ENCODE assay signal across 13 cellular contexts in genomic region chr7:90401989-90402388, GRCh38. TPM values are rescaled to one million over a fixed set of nuclear protein-coding genes. Genes with fewer than 3 reads are reported as not detected.
DNase-seq lines count a peak whose midpoint lies in the region; FAIRE-seq and TF ChIP-seq lines count a peak whose summit lies in the region.
"Had no signal": no experiment of that assay in that cellular context is flagged by ENCODE, and none has a peak within 500 bp of the region (broad histone marks: within the 10 kb centered on the region; RNA-seq: fewer than 3 reads in every experiment).

No MANE protein-coding gene starts in this region.

- no peaks in the 10 kb centered on the region for H3K9me3 ChIP-seq in fibroblast of lung (ENCODE audit: control insufficient read depth, insufficient read depth, low read depth, low read length)
- H3K9me3 ChIP-seq: SJSA1 had no signal

- H3K79me2 ChIP-seq in fibroblast of lung (ENCODE audit: control insufficient read depth, insufficient read depth, low read length), result peaks cover 22% of the 10 kb centered on the region

- no peaks in the 10 kb centered on the region for H4K20me1 ChIP-seq in fibroblast of lung (ENCODE audit: control insufficient read depth, extremely low read depth, insufficient read depth, low read length)

- TF ChIP-seq CTCF in fibroblast of lung (conservative IDR thresholded peaks at IDR 0.05 in 1 of 2, IDR thresholded peaks at IDR 0.05 in 1 of 2; ENCODE audit: low read depth in 1 of 2, low read length in 2 of 2), result no peak

- H3K4me1 ChIP-seq in fibroblast of lung (ENCODE audit: control insufficient read depth, extremely low read depth, insufficient read depth, low read length), result no peaks in the 10 kb centered on the region

- H3K27me3 ChIP-seq in fibroblast of lung (ENCODE audit: control insufficient read depth, insufficient read depth, low read length), result no peaks in the 10 kb centered on the region
- H3K27me3 ChIP-seq: SJSA1 had no signal

- FAIRE-seq in urothelium cell line (lab: Jason Lieb, UNC), result no peak

- H2AFZ ChIP-seq in fibroblast of lung (ENCODE audit: low read length), result peak overlapping the region; percentile 28

- no peak overlapping the region for H3K4me3 ChIP-seq in fibroblast of lung (replicated peaks in 1 of 4; ENCODE audit: control extremely low read depth in 1 of 4, insufficient read depth in 1 of 4, low read depth in 3 of 4, low read length in 4 of 4)
- H3K4me3 ChIP-seq: SJSA1 had no signal

- no peak overlapping the region for H3K9ac ChIP-seq in fibroblast of lung (ENCODE audit: insufficient read depth, low read length)
- H3K9ac ChIP-seq: neural progenitor cell had no signal

- DNase-seq in NCI-H345 (lab: John Stamatoyannopoulos, UW) (peak; percentile 16), NCI-H345 treated with DMSO at 0.1 percent for 48 hours (lab: John Stamatoyannopoulos, UW; ENCODE audit: unreplicated experiment) (no peak), NCI-H748 (lab: John Stamatoyannopoulos, UW; ENCODE audit: unreplicated experiment) (peak; percentile 59), fibroblast of lung (ENCODE audit: low read depth in 2 of 2) (peak; percentile 7 to 47), NCI-H1436 (lab: John Stamatoyannopoulos, UW) (no peak), SW 1271 (lab: John Stamatoyannopoulos, UW) (no peak), AML-193 (lab: John Stamatoyannopoulos, UW) (no peak), urothelium cell line (ENCODE audit: low spot score) (no peak)
- DNase-seq: activated CD8-positive, alpha-beta T cell treated with anti-CD3 and anti-CD28 coated beads, Interleukin-2, amount 10 ng/mL, durations not matched to agents 7 days and 5 days; activated naive CD8-positive, alpha-beta T cell treated with anti-CD3 and anti-CD28 coated beads, Interleukin-2, amount 50 U/mL, for 24 hours; stimulated activated naive CD8-positive, alpha-beta T cell treated with anti-CD3 and anti-CD28 coated beads, Interleukin-15, amount 100 ng/mL, for 72 hours had no signal

- no peak overlapping the region for H3K27ac ChIP-seq in fibroblast of lung (ENCODE audit: insufficient read depth, low read length)
- H3K27ac ChIP-seq: neural progenitor cell, SJSA1 had no signal

- no peaks in the 10 kb centered on the region for H3K36me3 ChIP-seq in fibroblast of lung (ENCODE audit: control insufficient read depth, insufficient read depth, low read length)

- peak overlapping the region; percentile 47 for H3K4me2 ChIP-seq in fibroblast of lung (ENCODE audit: extremely low read depth, insufficient read depth, low read length)

RNA-seq across cellular contexts. Expression of gene CLDN12, which starts 1.3 kb away (rescaled TPM):
- total RNA-seq in fibroblast of lung, result 28.5 and 44.8 TPM in 2 replicates
- polyA plus RNA-seq in fibroblast of lung, result 41.5 and 41.8 TPM in 2 replicates
- polyA plus RNA-seq in fibroblast of lung (2012), result 15.0 and 20.3 TPM in 2 replicates
- 114 and 126 TPM in 2 replicates for polyA minus RNA-seq in fibroblast of lung (ENCODE audit: low replicate concordance)

RNA-seq across cellular contexts. Expression of gene GTPBP10, which starts 55.5 kb away (rescaled TPM):
- 13.4 and 18.7 TPM in 2 replicates for total RNA-seq in fibroblast of lung
- polyA plus RNA-seq in fibroblast of lung, result 18.6 and 24.7 TPM in 2 replicates
- 10.0 and 12.7 TPM in 2 replicates for polyA plus RNA-seq in fibroblast of lung (2012)
- polyA minus RNA-seq in fibroblast of lung (ENCODE audit: low replicate concordance), result 0.04 and 0.52 TPM in 2 replicates

Comparison
In these comparisons a context has a peak if more than half of its experiments do, and no peak if none do; other contexts are left out.
1. DNase-seq: peak in NCI-H345 (single experiment), NCI-H748 (single experiment) and fibroblast of lung (2 of 2); none in NCI-H345 treated with DMSO at 0.1 percent for 48 hours (single experiment), NCI-H1436 (single experiment), SW 1271 (0 of 2), AML-193 (0 of 2) and urothelium cell line (single experiment).